13 cellular contexts compared by ENCODE assay signal in the genomic region with DNA sequence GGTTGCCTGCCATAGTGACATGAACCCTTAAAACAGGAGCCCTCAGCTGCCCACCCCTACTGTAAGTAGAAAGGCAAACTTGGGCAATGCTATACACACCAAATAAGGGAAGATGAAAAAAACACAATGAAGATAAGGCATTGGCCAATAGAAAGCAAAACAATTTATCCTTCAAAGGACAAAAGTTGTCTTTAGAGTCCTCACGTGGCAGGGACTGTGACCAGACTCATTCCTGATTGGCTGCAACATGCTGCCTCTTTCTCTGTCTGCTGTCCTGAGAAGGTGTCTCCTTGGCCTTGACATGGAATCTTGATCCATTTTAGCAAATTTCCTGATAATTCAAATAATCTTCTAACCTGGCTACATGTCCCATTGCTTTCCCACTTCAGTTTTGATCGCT.
A peak's percentile ranks its signal among the peaks of the same experiment; 100 is the strongest.
DNase-seq lines count a peak whose midpoint lies in the region; ATAC-seq and TF ChIP-seq lines count a peak whose summit lies in the region.
"Had no signal": no experiment of that assay in that cellular context is flagged by ENCODE, and none has a peak within 500 bp of the region (broad histone marks: within the 10 kb centered on the region; RNA-seq: fewer than 3 reads in every experiment).

No MANE protein-coding gene starts in this region.

- no peak overlapping the region for H3K4me3 Mint-ChIP-seq in stimulated activated naive B cell treated with anti-CD40 and anti-IgM and Interleukin-4, amounts not matched to agents 10 μg/mL and 1 μg/mL and 100 μg/mL, for 72 hours
- H3K4me3 Mint-ChIP-seq: central memory CD8-positive, alpha-beta T cell; H9; neural crest cell had no signal

- H3K9me3 ChIP-seq in MG63 = no peaks in the 10 kb centered on the region

- H3K27ac ChIP-seq in coronary artery (peak overlapping the region; percentile 79 to 82), layer of hippocampus (ENCODE audit: low read depth, low read length) (peak overlapping the region; percentile 72), skin epidermis (peak overlapping the region in 19 of 21 experiments; percentile 7 to 85 (median 57))

- H3K9me3 Mint-ChIP-seq in stimulated activated naive B cell treated with anti-CD40 and anti-IgM and Interleukin-4, amounts not matched to agents 10 μg/mL and 1 μg/mL and 100 μg/mL, for 72 hours = peaks cover 0 to 1% of the 10 kb centered on the region in 2 donors
- H3K9me3 Mint-ChIP-seq: central memory CD8-positive, alpha-beta T cell; H9; neural crest cell had no signal

- ATAC-seq in stimulated activated naive B cell treated with anti-CD40 and anti-IgM and Interleukin-4, amounts not matched to agents 10 μg/mL and 1 μg/mL and 100 μg/mL, for 72 hours (replicated peaks) = no peak

- no peaks in the 10 kb centered on the region for H3K4me1 Mint-ChIP-seq in stimulated activated naive B cell treated with anti-CD40 and anti-IgM and Interleukin-4, amounts not matched to agents 10 μg/mL and 1 μg/mL and 100 μg/mL, for 72 hours
- H3K4me1 Mint-ChIP-seq: central memory CD8-positive, alpha-beta T cell had no signal

- no peak for TF ChIP-seq CTCF in coronary artery (IDR thresholded peaks at IDR 0.05)

- no peaks in the 10 kb centered on the region for H3K36me3 ChIP-seq in MG63

- no peaks in the 10 kb centered on the region for H3K27me3 Mint-ChIP-seq in stimulated activated naive B cell treated with anti-CD40 and anti-IgM and Interleukin-4, amounts not matched to agents 10 μg/mL and 1 μg/mL and 100 μg/mL, for 72 hours
- H3K27me3 Mint-ChIP-seq: central memory CD8-positive, alpha-beta T cell had no signal

- H3K36me3 Mint-ChIP-seq in stimulated activated naive B cell treated with anti-CD40 and anti-IgM and Interleukin-4, amounts not matched to agents 10 μg/mL and 1 μg/mL and 100 μg/mL, for 72 hours = peaks cover 17 to 38% of the 10 kb centered on the region in 2 donors

- H3K27me3 ChIP-seq in layer of hippocampus (ENCODE audit: control insufficient read depth, insufficient read depth, low read length) (no peaks in the 10 kb centered on the region), MG63 (no peaks in the 10 kb centered on the region)

- peak; percentile 70 for DNase-seq in DMS79 treated with DMSO at 0.1 percent for 48 hours (lab: John Stamatoyannopoulos, UW)
- DNase-seq in coronary artery (ENCODE audit: low spot score) = no peak
- DNase-seq in stimulated activated naive B cell treated with anti-CD40 and anti-IgM and Interleukin-4, amounts not matched to agents 10 μg/mL and 1 μg/mL and 100 μg/mL, for 72 hours = no peak
- DNase-seq in MG63 = no peak
- no peak for DNase-seq in NCI-H1417 treated with DMSO at 0.1 percent for 48 hours (lab: John Stamatoyannopoulos, UW)
- DNase-seq in T-helper 2 cell = no peak
- DNase-seq: H9; islet precursor cell; stimulated activated CD4-positive, alpha-beta T cell treated with anti-CD3 and anti-CD28 coated beads, Interleukin-15, amount 100 ng/mL, for 24 hours had no signal

- H3K4me3 ChIP-seq in coronary artery (no peak overlapping the region), skin epidermis (no peak overlapping the region), MG63 (no peak overlapping the region)

- H3K27ac Mint-ChIP-seq in stimulated activated naive B cell treated with anti-CD40 and anti-IgM and Interleukin-4, amounts not matched to agents 10 μg/mL and 1 μg/mL and 100 μg/mL, for 72 hours = no peak overlapping the region
